ENCODE assay signal across 1 cellular context in the genomic region with DNA sequence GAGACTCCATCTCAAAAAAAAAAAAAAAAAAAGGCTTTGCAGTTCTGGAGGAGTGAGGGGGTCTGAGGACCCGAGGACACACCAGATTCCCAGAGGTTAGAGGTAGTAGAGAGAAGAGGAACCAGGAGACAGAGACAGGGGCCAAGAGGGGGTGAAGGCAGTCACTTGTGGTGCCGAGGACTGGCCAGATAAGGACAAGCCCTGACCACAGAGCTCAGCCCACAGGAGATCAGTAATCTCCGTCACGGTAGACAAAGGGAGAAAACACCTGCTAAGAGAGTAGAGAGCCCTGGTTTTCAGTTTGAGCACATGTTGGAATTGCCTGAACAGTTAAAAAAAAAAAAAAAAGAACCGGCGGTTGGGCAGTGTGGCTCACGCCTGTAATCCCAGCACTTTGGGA.
A peak's percentile ranks its signal among the peaks of the same experiment; 100 is the strongest.
TF ChIP-seq lines count a peak whose summit lies in the region.

No MANE protein-coding gene starts in this region.

TF ChIP-seq in K562, 482 proteins besides CTCF, POLR2A, EP300 and RAD21 (continued from another document and continues in another):
- TF ChIP-seq ZNF318 (IDR thresholded peaks at IDR 0.05; ENCODE audit: borderline replicate concordance in 1 of 2, low read depth in 1 of 2) (no peak), GATA2 (CRISPR knock-in tag; IDR thresholded peaks at IDR 0.05) (peak; percentile 36), PHF21A (IDR thresholded peaks at IDR 0.05; ENCODE audit: borderline replicate concordance, low read depth) (no peak), YBX1 (IDR thresholded peaks at IDR 0.05) (no peak), CBFA2T2 (conservative IDR thresholded peaks at IDR 0.05) (peak; percentile 55), SOX6 (IDR thresholded peaks at IDR 0.05) (peak; percentile 89), MYC (IDR thresholded peaks at IDR 0.05; ENCODE audit: low read depth, low read length) (peak; percentile 51; the same call in 1 of the 2 replicates), MYC (CRISPR knock-in tag; IDR thresholded peaks at IDR 0.05; ENCODE audit: borderline replicate concordance, low read depth) (no peak), ATF7 (IDR thresholded peaks at IDR 0.05) (0 out of 2 replicates have a peak, but pooled peaks have one; percentile 33), HDAC6 (IDR thresholded peaks at IDR 0.05; ENCODE audit: low read depth, low read length) (no peak), NFYB (IDR thresholded peaks at IDR 0.05; ENCODE audit: extremely low read depth, insufficient read length) (no peak), DIDO1 (tag; IDR thresholded peaks at IDR 0.05; ENCODE audit: low read depth) (no peak), ERF (CRISPR knock-in tag; IDR thresholded peaks at IDR 0.05) (no peak), ARID1B (IDR thresholded peaks at IDR 0.05) (peak; percentile 68), CEBPG (CRISPR knock-in tag; IDR thresholded peaks at IDR 0.05) (no peak), CEBPG (tag; conservative IDR thresholded peaks at IDR 0.05 in 1 of 2, IDR thresholded peaks at IDR 0.05 in 1 of 2) (no peak), MTA2 (IDR thresholded peaks at IDR 0.05; ENCODE audit: low read depth) (0 out of 2 replicates have a peak, but pooled peaks have one; percentile 9), ETV6 (IDR thresholded peaks at IDR 0.05; ENCODE audit: borderline replicate concordance in 1 of 2, low read depth in 2 of 2, low read length in 1 of 2) (no peak), ETV6 (CRISPR knock-in tag; IDR thresholded peaks at IDR 0.05; ENCODE audit: borderline replicate concordance) (no peak), TEAD4 (IDR thresholded peaks at IDR 0.05; ENCODE audit: low read length) (peak; percentile 63; the same call in 1 of the 2 replicates), TEAD4 (CRISPR knock-in tag; IDR thresholded peaks at IDR 0.05; ENCODE audit: borderline replicate concordance) (no peak), SMARCE1 (IDR thresholded peaks at IDR 0.05) (peak; percentile 72; the same call in 1 of the 2 replicates), TCF7 (IDR thresholded peaks at IDR 0.05; ENCODE audit: borderline replicate concordance) (no peak), ARID2 (IDR thresholded peaks at IDR 0.05) (no peak), ZEB2 (IDR thresholded peaks at IDR 0.05) (peak; percentile 61; the same call in 1 of the 2 replicates), DPF2 (IDR thresholded peaks at IDR 0.05) (peak; percentile 73; the same call in 1 of the 2 replicates), MXD1 (CRISPR knock-in tag; IDR thresholded peaks at IDR 0.05; ENCODE audit: borderline replicate concordance, poor library complexity, severe bottlenecking) (no peak), SRF (CRISPR knock-in tag; IDR thresholded peaks at IDR 0.05) (0 out of 4 replicates have a peak, but pooled peaks of 1 of the 2 experiments have one; percentile 59), FOXA1 (IDR thresholded peaks at IDR 0.05; ENCODE audit: borderline replicate concordance) (no peak), RHOXF2B (CRISPR knock-in tag; conservative IDR thresholded peaks at IDR 0.05) (no peak), ELF2 (CRISPR knock-in tag; IDR thresholded peaks at IDR 0.05) (no peak), CTBP1 (IDR thresholded peaks at IDR 0.05; ENCODE audit: borderline replicate concordance) (peak; percentile 63; the same call in 1 of the 2 replicates), RUNX1 (IDR thresholded peaks at IDR 0.05; ENCODE audit: low read depth) (0 out of 2 replicates have a peak, but pooled peaks have one; percentile 72), ZFPM2 (CRISPR knock-in tag; IDR thresholded peaks at IDR 0.05) (no peak), CBFA2T3 (IDR thresholded peaks at IDR 0.05) (peak; percentile 66), ZNF408 (CRISPR knock-in tag; IDR thresholded peaks at IDR 0.05; ENCODE audit: low read depth) (no peak), RBM15 (IDR thresholded peaks at IDR 0.05; ENCODE audit: insufficient read depth, low read length) (no peak), TCF3 (CRISPR knock-in tag; IDR thresholded peaks at IDR 0.05) (peak; percentile 50), ILK (tag; IDR thresholded peaks at IDR 0.05; ENCODE audit: borderline replicate concordance, low read depth) (no peak), BHLHE40 (IDR thresholded peaks at IDR 0.05; ENCODE audit: low read length) (peak; percentile 78), ETS2 (tag; IDR thresholded peaks at IDR 0.05; ENCODE audit: borderline replicate concordance, poor library complexity, severe bottlenecking) (no peak), ZBTB1 (CRISPR knock-in tag; IDR thresholded peaks at IDR 0.05; ENCODE audit: borderline replicate concordance, low read depth) (no peak), ZNF518B (CRISPR knock-in tag; IDR thresholded peaks at IDR 0.05) (no peak), JUND (IDR thresholded peaks at IDR 0.05; ENCODE audit: borderline replicate concordance, low read depth, low read length) (peak; percentile 37; the same call in 1 of the 2 replicates), JUND (tag; IDR thresholded peaks at IDR 0.05; ENCODE audit: borderline replicate concordance, low read depth, low read length) (no peak; the same call in 2 of the 3 replicates), HMG20A (CRISPR knock-in tag; conservative IDR thresholded peaks at IDR 0.05) (no peak), MEF2A (IDR thresholded peaks at IDR 0.05; ENCODE audit: control insufficient read depth, low read depth, low read length) (no peak), CXXC5 (CRISPR knock-in tag; IDR thresholded peaks at IDR 0.05) (peak; percentile 65), FOSL1 (tag; conservative IDR thresholded peaks at IDR 0.05) (no peak), ARHGAP35 (IDR thresholded peaks at IDR 0.05; ENCODE audit: partially characterized antibody) (no peak), ZBTB7A (IDR thresholded peaks at IDR 0.05; ENCODE audit: borderline replicate concordance, control insufficient read depth, low read depth, low read length) (0 out of 2 replicates have a peak, but pooled peaks have one; percentile 17)
- TF ChIP-seq, protein P1, sequence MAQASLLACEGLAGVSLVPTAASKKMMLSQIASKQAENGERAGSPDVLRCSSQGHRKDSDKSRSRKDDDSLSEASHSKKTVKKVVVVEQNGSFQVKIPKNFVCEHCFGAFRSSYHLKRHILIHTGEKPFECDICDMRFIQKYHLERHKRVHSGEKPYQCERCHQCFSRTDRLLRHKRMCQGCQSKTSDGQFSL (CRISPR knock-in tag; IDR thresholded peaks at IDR 0.05), result no peak
- TF ChIP-seq, protein P1 (tag; IDR thresholded peaks at IDR 0.05), result no peak
- TF ChIP-seq, protein P2, sequence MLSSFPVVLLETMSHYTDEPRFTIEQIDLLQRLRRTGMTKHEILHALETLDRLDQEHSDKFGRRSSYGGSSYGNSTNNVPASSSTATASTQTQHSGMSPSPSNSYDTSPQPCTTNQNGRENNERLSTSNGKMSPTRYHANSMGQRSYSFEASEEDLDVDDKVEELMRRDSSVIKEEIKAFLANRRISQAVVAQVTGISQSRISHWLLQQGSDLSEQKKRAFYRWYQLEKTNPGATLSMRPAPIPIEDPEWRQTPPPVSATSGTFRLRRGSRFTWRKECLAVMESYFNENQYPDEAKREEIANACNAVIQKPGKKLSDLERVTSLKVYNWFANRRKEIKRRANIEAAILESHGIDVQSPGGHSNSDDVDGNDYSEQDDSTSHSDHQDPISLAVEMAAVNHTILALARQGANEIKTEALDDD (IDR thresholded peaks at IDR 0.05), result peak; percentile 64
- TF ChIP-seq, protein P3, sequence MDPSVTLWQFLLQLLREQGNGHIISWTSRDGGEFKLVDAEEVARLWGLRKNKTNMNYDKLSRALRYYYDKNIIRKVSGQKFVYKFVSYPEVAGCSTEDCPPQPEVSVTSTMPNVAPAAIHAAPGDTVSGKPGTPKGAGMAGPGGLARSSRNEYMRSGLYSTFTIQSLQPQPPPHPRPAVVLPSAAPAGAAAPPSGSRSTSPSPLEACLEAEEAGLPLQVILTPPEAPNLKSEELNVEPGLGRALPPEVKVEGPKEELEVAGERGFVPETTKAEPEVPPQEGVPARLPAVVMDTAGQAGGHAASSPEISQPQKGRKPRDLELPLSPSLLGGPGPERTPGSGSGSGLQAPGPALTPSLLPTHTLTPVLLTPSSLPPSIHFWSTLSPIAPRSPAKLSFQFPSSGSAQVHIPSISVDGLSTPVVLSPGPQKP (CRISPR knock-in tag; IDR thresholded peaks at IDR 0.05), result no peak
- TF ChIP-seq, protein P4, sequence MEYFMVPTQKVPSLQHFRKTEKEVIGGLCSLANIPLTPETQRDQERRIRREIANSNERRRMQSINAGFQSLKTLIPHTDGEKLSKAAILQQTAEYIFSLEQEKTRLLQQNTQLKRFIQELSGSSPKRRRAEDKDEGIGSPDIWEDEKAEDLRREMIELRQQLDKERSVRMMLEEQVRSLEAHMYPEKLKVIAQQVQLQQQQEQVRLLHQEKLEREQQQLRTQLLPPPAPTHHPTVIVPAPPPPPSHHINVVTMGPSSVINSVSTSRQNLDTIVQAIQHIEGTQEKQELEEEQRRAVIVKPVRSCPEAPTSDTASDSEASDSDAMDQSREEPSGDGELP (CRISPR knock-in tag; IDR thresholded peaks at IDR 0.05; ENCODE audit: borderline replicate concordance), result 0 out of 2 replicates have a peak, but pooled peaks have one; percentile 30
